In the genomic region with DNA sequence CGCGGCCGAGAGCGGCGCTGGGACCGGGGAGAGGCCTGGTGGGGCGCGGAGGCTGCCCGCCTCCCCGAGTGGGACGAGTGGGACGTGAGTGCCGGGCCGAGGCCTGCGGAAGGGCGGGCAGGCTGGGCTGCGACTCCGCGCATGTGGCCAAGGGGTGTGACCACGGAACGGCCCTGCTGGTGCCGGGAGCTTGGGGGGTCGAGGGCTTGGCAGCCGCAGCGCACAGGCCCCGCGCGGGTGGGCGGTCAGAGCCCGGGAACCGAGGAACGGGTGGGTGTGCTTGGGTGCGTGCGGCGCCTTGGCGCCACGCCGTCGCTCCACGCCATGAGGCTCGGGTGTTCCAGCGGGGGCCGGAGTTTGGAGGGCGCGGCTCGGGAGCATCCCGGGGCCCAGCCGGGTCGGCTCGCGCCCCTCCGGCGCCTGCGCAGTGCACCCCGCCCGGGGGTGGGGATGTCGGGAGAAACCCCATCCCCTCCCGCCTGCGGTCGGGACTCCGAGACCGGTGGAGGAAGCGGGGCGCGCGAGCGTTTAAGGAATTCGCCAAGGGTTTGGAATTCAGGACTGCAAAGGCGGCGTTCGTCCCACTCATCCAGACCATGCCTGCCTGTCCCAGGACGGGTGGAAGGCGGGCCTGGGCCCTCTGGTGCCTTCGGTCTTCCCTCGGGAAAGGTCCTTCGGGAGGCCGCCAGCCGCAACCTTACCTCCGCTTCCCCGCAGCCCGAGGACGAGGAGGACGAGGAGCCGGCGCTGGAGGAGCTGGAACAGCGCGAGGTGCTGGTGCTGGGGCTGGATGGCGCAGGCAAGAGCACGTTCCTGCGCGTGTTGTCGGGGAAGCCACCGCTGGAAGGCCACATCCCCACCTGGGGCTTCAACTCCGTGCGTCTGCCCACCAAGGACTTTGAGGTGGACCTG, we compare ENCODE assay signal across 1 cellular context.
TF ChIP-seq lines count a peak whose summit lies in the region.

No MANE protein-coding gene starts in this region.

TF ChIP-seq in HEK293, 187 proteins besides CTCF, POLR2A, EP300 and RAD21 (continued from another document):
- TF ChIP-seq ZNF391 (tag by site-specific recombination; IDR thresholded peaks at IDR 0.05; ENCODE audit: borderline replicate concordance, low read depth), result no peak
- TF ChIP-seq ZNF426 (tag by site-specific recombination; IDR thresholded peaks at IDR 0.05), result no peak
- peak; percentile 7; the same call in 1 of the 2 replicates for TF ChIP-seq ZNF10 (tag by site-specific recombination; IDR thresholded peaks at IDR 0.05)
- TF ChIP-seq, protein P1, sequence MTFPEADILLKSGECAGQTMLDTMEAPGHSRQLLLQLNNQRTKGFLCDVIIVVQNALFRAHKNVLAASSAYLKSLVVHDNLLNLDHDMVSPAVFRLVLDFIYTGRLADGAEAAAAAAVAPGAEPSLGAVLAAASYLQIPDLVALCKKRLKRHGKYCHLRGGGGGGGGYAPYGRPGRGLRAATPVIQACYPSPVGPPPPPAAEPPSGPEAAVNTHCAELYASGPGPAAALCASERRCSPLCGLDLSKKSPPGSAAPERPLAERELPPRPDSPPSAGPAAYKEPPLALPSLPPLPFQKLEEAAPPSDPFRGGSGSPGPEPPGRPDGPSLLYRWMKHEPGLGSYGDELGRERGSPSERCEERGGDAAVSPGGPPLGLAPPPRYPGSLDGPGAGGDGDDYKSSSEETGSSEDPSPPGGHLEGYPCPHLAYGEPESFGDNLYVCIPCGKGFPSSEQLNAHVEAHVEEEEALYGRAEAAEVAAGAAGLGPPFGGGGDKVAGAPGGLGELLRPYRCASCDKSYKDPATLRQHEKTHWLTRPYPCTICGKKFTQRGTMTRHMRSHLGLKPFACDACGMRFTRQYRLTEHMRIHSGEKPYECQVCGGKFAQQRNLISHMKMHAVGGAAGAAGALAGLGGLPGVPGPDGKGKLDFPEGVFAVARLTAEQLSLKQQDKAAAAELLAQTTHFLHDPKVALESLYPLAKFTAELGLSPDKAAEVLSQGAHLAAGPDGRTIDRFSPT (tag by site-specific recombination; IDR thresholded peaks at IDR 0.05), result no peak
- peak; percentile 69 for TF ChIP-seq ZNF341 (tag by site-specific recombination; IDR thresholded peaks at IDR 0.05; ENCODE audit: low read depth)
- TF ChIP-seq SP3 (tag by site-specific recombination; IDR thresholded peaks at IDR 0.05), result no peak
- TF ChIP-seq ZNF266 (tag by site-specific recombination; IDR thresholded peaks at IDR 0.05; ENCODE audit: low read depth), result no peak
- no peak for TF ChIP-seq ZNF248 (tag by site-specific recombination; IDR thresholded peaks at IDR 0.05)
- TF ChIP-seq, protein P2, sequence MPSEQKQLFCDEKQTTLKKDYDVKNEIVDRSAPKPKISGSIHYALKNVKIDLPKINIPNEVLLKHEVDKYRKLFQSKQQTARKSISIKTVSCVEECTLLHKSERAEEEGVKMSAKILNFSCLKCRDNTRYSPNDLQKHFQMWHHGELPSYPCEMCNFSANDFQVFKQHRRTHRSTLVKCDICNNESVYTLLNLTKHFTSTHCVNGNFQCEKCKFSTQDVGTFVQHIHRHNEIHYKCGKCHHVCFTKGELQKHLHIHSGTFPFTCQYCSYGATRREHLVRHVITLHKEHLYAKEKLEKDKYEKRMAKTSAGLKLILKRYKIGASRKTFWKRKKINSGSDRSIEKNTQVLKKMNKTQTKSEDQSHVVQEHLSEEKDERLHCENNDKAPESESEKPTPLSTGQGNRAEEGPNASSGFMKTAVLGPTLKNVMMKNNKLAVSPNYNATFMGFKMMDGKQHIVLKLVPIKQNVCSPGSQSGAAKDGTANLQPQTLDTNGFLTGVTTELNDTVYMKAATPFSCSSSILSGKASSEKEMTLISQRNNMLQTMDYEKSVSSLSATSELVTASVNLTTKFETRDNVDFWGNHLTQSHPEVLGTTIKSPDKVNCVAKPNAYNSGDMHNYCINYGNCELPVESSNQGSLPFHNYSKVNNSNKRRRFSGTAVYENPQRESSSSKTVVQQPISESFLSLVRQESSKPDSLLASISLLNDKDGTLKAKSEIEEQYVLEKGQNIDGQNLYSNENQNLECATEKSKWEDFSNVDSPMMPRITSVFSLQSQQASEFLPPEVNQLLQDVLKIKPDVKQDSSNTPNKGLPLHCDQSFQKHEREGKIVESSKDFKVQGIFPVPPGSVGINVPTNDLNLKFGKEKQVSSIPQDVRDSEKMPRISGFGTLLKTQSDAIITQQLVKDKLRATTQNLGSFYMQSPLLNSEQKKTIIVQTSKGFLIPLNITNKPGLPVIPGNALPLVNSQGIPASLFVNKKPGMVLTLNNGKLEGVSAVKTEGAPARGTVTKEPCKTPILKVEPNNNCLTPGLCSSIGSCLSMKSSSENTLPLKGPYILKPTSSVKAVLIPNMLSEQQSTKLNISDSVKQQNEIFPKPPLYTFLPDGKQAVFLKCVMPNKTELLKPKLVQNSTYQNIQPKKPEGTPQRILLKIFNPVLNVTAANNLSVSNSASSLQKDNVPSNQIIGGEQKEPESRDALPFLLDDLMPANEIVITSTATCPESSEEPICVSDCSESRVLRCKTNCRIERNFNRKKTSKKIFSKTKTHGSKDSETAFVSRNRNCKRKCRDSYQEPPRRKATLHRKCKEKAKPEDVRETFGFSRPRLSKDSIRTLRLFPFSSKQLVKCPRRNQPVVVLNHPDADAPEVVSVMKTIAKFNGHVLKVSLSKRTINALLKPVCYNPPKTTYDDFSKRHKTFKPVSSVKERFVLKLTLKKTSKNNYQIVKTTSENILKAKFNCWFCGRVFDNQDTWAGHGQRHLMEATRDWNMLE (tag by site-specific recombination; conservative IDR thresholded peaks at IDR 0.05; ENCODE audit: low read depth), result no peak
- TF ChIP-seq ZFHX2 (tag by site-specific recombination; conservative IDR thresholded peaks at IDR 0.05), result 0 out of 2 replicates have a peak, but pooled peaks have one; percentile 29
- TF ChIP-seq, protein P3, sequence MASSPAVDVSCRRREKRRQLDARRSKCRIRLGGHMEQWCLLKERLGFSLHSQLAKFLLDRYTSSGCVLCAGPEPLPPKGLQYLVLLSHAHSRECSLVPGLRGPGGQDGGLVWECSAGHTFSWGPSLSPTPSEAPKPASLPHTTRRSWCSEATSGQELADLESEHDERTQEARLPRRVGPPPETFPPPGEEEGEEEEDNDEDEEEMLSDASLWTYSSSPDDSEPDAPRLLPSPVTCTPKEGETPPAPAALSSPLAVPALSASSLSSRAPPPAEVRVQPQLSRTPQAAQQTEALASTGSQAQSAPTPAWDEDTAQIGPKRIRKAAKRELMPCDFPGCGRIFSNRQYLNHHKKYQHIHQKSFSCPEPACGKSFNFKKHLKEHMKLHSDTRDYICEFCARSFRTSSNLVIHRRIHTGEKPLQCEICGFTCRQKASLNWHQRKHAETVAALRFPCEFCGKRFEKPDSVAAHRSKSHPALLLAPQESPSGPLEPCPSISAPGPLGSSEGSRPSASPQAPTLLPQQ (tag by site-specific recombination; IDR thresholded peaks at IDR 0.05), result peak; percentile 13; the same call in 1 of the 2 replicates
- TF ChIP-seq KLF1 (tag by site-specific recombination; IDR thresholded peaks at IDR 0.05), result peak; percentile 26; the same call in 1 of the 2 replicates
- TF ChIP-seq KLF9 (tag by site-specific recombination; IDR thresholded peaks at IDR 0.05; ENCODE audit: low read depth), result peak; percentile 53; the same call in 1 of the 2 replicates
- no peak for TF ChIP-seq ZNF184 (tag by site-specific recombination; IDR thresholded peaks at IDR 0.05)
- peak; percentile 57 for TF ChIP-seq SP2 (tag by site-specific recombination; IDR thresholded peaks at IDR 0.05)
- TF ChIP-seq ZBTB7A (tag by site-specific recombination; IDR thresholded peaks at IDR 0.05; ENCODE audit: low read depth), result no peak
- no peak for TF ChIP-seq ZNF302 (tag by site-specific recombination; IDR thresholded peaks at IDR 0.05; ENCODE audit: low read depth)
- no peak for TF ChIP-seq ZNF707 (tag by site-specific recombination; IDR thresholded peaks at IDR 0.05)
- TF ChIP-seq ZNF830 (tag by site-specific recombination; IDR thresholded peaks at IDR 0.05; ENCODE audit: low read depth), result no peak
- TF ChIP-seq, protein P4, sequence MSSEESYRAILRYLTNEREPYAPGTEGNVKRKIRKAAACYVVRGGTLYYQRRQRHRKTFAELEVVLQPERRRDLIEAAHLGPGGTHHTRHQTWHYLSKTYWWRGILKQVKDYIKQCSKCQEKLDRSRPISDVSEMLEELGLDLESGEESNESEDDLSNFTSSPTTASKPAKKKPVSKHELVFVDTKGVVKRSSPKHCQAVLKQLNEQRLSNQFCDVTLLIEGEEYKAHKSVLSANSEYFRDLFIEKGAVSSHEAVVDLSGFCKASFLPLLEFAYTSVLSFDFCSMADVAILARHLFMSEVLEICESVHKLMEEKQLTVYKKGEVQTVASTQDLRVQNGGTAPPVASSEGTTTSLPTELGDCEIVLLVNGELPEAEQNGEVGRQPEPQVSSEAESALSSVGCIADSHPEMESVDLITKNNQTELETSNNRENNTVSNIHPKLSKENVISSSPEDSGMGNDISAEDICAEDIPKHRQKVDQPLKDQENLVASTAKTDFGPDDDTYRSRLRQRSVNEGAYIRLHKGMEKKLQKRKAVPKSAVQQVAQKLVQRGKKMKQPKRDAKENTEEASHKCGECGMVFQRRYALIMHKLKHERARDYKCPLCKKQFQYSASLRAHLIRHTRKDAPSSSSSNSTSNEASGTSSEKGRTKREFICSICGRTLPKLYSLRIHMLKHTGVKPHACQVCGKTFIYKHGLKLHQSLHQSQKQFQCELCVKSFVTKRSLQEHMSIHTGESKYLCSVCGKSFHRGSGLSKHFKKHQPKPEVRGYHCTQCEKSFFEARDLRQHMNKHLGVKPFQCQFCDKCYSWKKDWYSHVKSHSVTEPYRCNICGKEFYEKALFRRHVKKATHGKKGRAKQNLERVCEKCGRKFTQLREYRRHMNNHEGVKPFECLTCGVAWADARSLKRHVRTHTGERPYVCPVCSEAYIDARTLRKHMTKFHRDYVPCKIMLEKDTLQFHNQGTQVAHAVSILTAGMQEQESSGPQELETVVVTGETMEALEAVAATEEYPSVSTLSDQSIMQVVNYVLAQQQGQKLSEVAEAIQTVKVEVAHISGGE (tag by site-specific recombination; conservative IDR thresholded peaks at IDR 0.05; ENCODE audit: low read depth), result 0 out of 2 replicates have a peak, but pooled peaks have one; percentile 20
- TF ChIP-seq, protein P5, sequence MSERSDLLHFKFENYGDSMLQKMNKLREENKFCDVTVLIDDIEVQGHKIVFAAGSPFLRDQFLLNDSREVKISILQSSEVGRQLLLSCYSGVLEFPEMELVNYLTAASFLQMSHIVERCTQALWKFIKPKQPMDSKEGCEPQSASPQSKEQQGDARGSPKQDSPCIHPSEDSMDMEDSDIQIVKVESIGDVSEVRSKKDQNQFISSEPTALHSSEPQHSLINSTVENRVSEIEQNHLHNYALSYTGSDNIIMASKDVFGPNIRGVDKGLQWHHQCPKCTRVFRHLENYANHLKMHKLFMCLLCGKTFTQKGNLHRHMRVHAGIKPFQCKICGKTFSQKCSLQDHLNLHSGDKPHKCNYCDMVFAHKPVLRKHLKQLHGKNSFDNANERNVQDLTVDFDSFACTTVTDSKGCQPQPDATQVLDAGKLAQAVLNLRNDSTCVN (tag by site-specific recombination; optimal IDR thresholded peaks at IDR 0.05), result peak; percentile 65
- TF ChIP-seq MYNN (tag by site-specific recombination; IDR thresholded peaks at IDR 0.05; ENCODE audit: borderline replicate concordance), result no peak
- TF ChIP-seq, protein P6, sequence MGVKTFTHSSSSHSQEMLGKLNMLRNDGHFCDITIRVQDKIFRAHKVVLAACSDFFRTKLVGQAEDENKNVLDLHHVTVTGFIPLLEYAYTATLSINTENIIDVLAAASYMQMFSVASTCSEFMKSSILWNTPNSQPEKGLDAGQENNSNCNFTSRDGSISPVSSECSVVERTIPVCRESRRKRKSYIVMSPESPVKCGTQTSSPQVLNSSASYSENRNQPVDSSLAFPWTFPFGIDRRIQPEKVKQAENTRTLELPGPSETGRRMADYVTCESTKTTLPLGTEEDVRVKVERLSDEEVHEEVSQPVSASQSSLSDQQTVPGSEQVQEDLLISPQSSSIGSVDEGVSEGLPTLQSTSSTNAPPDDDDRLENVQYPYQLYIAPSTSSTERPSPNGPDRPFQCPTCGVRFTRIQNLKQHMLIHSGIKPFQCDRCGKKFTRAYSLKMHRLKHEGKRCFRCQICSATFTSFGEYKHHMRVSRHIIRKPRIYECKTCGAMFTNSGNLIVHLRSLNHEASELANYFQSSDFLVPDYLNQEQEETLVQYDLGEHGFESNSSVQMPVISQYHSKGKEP (tag by site-specific recombination; IDR thresholded peaks at IDR 0.05), result no peak
- peak; percentile 56; the same call in 1 of the 2 replicates for TF ChIP-seq GLIS2 (tag by site-specific recombination; IDR thresholded peaks at IDR 0.05)
